In genomic region chr5:134225780-134226440, GRCh38 we compare ENCODE assay signal across 8 cellular contexts. TPM values are rescaled to one million over a fixed set of nuclear protein-coding genes. Genes with fewer than 3 reads are reported as not detected.
DNase-seq lines count a peak whose midpoint lies in the region; ATAC-seq, FAIRE-seq and TF ChIP-seq lines count a peak whose summit lies in the region.

Gene PPP2CA (minus strand): TSS chr5:134226073. CDS start chr5:134225861, 212 bp downstream.

- H3K9me3 Mint-ChIP-seq in T-cell (no peaks in the 10 kb centered on the region), type B pancreatic cell (no peaks in the 10 kb centered on the region)

- H3K4me3 Mint-ChIP-seq in T-cell = peak within 1 kb of the TSS; percentile 95 to 98 (median 96)
- H3K4me3 Mint-ChIP-seq in type B pancreatic cell = peak within 1 kb of the TSS; percentile 87

- H3K27ac Mint-ChIP-seq in T-cell = peak within 1 kb of the TSS; percentile 96 to 98
- peak within 1 kb of the TSS; percentile 99 for H3K27ac Mint-ChIP-seq in type B pancreatic cell

- TF ChIP-seq CTCF in type B pancreatic cell (conservative IDR thresholded peaks at IDR 0.05) = no peak

- intact Hi-C loops in cardiac septum (cut with DNase I) = loop anchor here (1.0 to 2.0 kb wide), 2 partner anchors 17 to 49 kb away; partner anchors contain the start of gene SKP1

- CTCF ChIA-PET in T-cell (lab: Charles Lee) = interaction anchor here (0.6 to 2.5 kb wide), 14 partner anchors 10 to 512 kb away, joined by 3 to 12 read pairs (median 4); partner anchors contain the start of gene CAMLG (in 1 of the 2)

- ATAC-seq in HG02840 (IDR thresholded peaks at IDR 0.05; ENCODE audit: low FRiP score, unreplicated experiment) (peak; percentile 78), T-cell (replicated peaks in 1 of 4) (peak; percentile 79 to 85 (median 82))

- peak; percentile 89 for DNase-seq in GM12891 (ENCODE audit: insufficient read length, low spot score)
- peak; percentile 92 for DNase-seq in NCI-H1436 treated with DMSO at 0.1 percent for 48 hours (lab: John Stamatoyannopoulos, UW)
- peak; percentile 96 to 100 (median 99) for DNase-seq in T-cell
- DNase-seq in cardiac septum (ENCODE audit: low spot score) = peak; percentile 100
- DNase-seq in pons (ENCODE audit: low spot score) = peak; percentile 99
- DNase-seq in type B pancreatic cell (ENCODE audit: extremely low spot score, unreplicated experiment) = peak; percentile 100

- H3K27me3 Mint-ChIP-seq in T-cell (no peaks in the 10 kb centered on the region), type B pancreatic cell (no peaks in the 10 kb centered on the region)

- H3K27ac ChIP-seq in adipose tissue (ENCODE audit: low read depth, low read length) = peak within 1 kb of the TSS; percentile 99

- WGBS in adipose tissue, 3 donors = 0 to 1% (median 0%) methylated on average over 64 to 73 of the region's 73 CpGs

- H3K4me1 Mint-ChIP-seq in T-cell = peaks cover 45 to 56% (median 55%) of the 10 kb centered on the region in 3 donors
- H3K4me1 Mint-ChIP-seq in type B pancreatic cell (ENCODE audit: unreplicated experiment) = peaks cover 37% of the 10 kb centered on the region

- POLR2A ChIA-PET in T-cell (lab: Charles Lee) = interaction anchor here (0.5 to 3.5 kb wide), 28 partner anchors 8 to 1308 kb away, joined by 3 to 32 read pairs (median 4); partner anchors contain the start of genes HSPA4 (in 1 of the 2), SEC24A (in 1 of the 2), SKP1 (in 1 of the 2) and TCF7 (in 1 of the 2)

- TF ChIP-seq POLR2A in GM12891 (IDR thresholded peaks at IDR 0.05; ENCODE audit: low read depth, low read length) = no peak

- peaks cover 17% of the 10 kb centered on the region for H3K36me3 Mint-ChIP-seq in T-cell
- H3K36me3 Mint-ChIP-seq in type B pancreatic cell = peaks cover 22% of the 10 kb centered on the region

- peak; percentile 98 for FAIRE-seq in GM12891 (lab: Jason Lieb, UNC)

TF ChIP-seq in GM12891, 5 proteins besides CTCF, POLR2A, EP300 and RAD21:
- TF ChIP-seq POU2F2 (IDR thresholded peaks at IDR 0.05; ENCODE audit: low read depth, low read length) (0 out of 2 replicates have a peak, but pooled peaks have one; percentile 27), PAX5 (IDR thresholded peaks at IDR 0.05; ENCODE audit: insufficient read depth, low read length, severe bottlenecking) (no peak), TAF1 (IDR thresholded peaks at IDR 0.05; ENCODE audit: low read depth, low read length) (peak; percentile 64), POLR2AphosphoS5 (IDR thresholded peaks at IDR 0.05; ENCODE audit: low read depth, low read length) (peak; percentile 77; the same call in 1 of the 2 replicates), SPI1 (IDR thresholded peaks at IDR 0.05; ENCODE audit: low read depth, low read length) (no peak)

RNA-seq across cellular contexts. Expression of gene PPP2CA, which starts in this region (rescaled TPM):
- 92.3 TPM for polyA plus RNA-seq in GM12891 (2012; ENCODE audit: low read depth, missing spikeins)
- total RNA-seq in T-cell (100 to 1,000 TPM in 3 of 5 donors, 10 to 100 TPM in 2; 87.1 to 168 (median 104) TPM), cardiac septum (214 TPM), type B pancreatic cell (ENCODE audit: low replicate concordance) (141 and 152 TPM in 2 replicates)
- 10 to 100 TPM; 33.2 to 95.5 (median 35.4) TPM for polyA plus RNA-seq in adipose tissue

Comparison
In these comparisons a context has a peak if more than half of its experiments do, and no peak if none do; other contexts are left out.
1. Peak in every context shown above with its lines: DNase-seq, ATAC-seq and H3K27ac ChIP-seq.